Comparison of ENCODE assay signal across 9 cellular contexts in genomic region chr12:25052191-25053020, GRCh38.
DNase-seq lines count a peak whose midpoint lies in the region; ATAC-seq, FAIRE-seq and TF ChIP-seq lines count a peak whose summit lies in the region.
"Had no signal": no experiment of that assay in that cellular context is flagged by ENCODE, and none has a peak within 500 bp of the region (broad histone marks: within the 10 kb centered on the region; RNA-seq: fewer than 3 reads in every experiment).

No MANE protein-coding gene starts in this region.

- H3K36me3 Mint-ChIP-seq in stimulated activated naive B cell treated with anti-CD40 and anti-IgM and Interleukin-4, amounts not matched to agents 10 μg/mL and 1 μg/mL and 100 μg/mL, for 72 hours: peaks cover 23 to 34% of the 10 kb centered on the region in 2 donors
- no peaks in the 10 kb centered on the region for H3K36me3 Mint-ChIP-seq in endothelial cell (ENCODE audit: low read depth, unreplicated experiment)

- peak; percentile 70 for ATAC-seq in HG02678 (IDR thresholded peaks at IDR 0.05; ENCODE audit: unreplicated experiment)
- ATAC-seq in stimulated activated naive B cell treated with anti-CD40 and anti-IgM and Interleukin-4, amounts not matched to agents 10 μg/mL and 1 μg/mL and 100 μg/mL, for 72 hours (replicated peaks): peak; percentile 88 to 91

- peaks cover 26 to 53% of the 10 kb centered on the region in 2 donors for H3K4me1 Mint-ChIP-seq in stimulated activated naive B cell treated with anti-CD40 and anti-IgM and Interleukin-4, amounts not matched to agents 10 μg/mL and 1 μg/mL and 100 μg/mL, for 72 hours
- peaks cover 3% of the 10 kb centered on the region for H3K4me1 Mint-ChIP-seq in endothelial cell (ENCODE audit: unreplicated experiment)
- H3K4me1 Mint-ChIP-seq: nephron had no signal

- TF ChIP-seq CTCF in endothelial cell (IDR thresholded peaks at IDR 0.05; ENCODE audit: unreplicated experiment): no peak

- no peaks in the 10 kb centered on the region for H3K27me3 Mint-ChIP-seq in stimulated activated naive B cell treated with anti-CD40 and anti-IgM and Interleukin-4, amounts not matched to agents 10 μg/mL and 1 μg/mL and 100 μg/mL, for 72 hours
- H3K27me3 Mint-ChIP-seq in endothelial cell (ENCODE audit: unreplicated experiment): peaks cover 1% of the 10 kb centered on the region

- peak overlapping the region; percentile 90 to 96 for H3K4me3 Mint-ChIP-seq in stimulated activated naive B cell treated with anti-CD40 and anti-IgM and Interleukin-4, amounts not matched to agents 10 μg/mL and 1 μg/mL and 100 μg/mL, for 72 hours
- H3K4me3 Mint-ChIP-seq in endothelial cell (ENCODE audit: unreplicated experiment): no peak overlapping the region
- H3K4me3 Mint-ChIP-seq: nephron had no signal

- peaks cover 0 to 3% of the 10 kb centered on the region in 2 donors for H3K9me3 Mint-ChIP-seq in stimulated activated naive B cell treated with anti-CD40 and anti-IgM and Interleukin-4, amounts not matched to agents 10 μg/mL and 1 μg/mL and 100 μg/mL, for 72 hours
- H3K9me3 Mint-ChIP-seq in endothelial cell (ENCODE audit: unreplicated experiment): no peaks in the 10 kb centered on the region

- FAIRE-seq in GM18507 (lab: Jason Lieb, UNC): peak; percentile 100

- peak overlapping the region; percentile 99 for H3K27ac Mint-ChIP-seq in stimulated activated naive B cell treated with anti-CD40 and anti-IgM and Interleukin-4, amounts not matched to agents 10 μg/mL and 1 μg/mL and 100 μg/mL, for 72 hours
- no peak overlapping the region for H3K27ac Mint-ChIP-seq in endothelial cell (ENCODE audit: unreplicated experiment)

- DNase-seq in GM18507 (ENCODE audit: extremely low spot score, insufficient read length, low read depth): no peak
- DNase-seq in NOMO-1 treated with DMSO at 0.1 percent for 48 hours (lab: John Stamatoyannopoulos, UW; ENCODE audit: unreplicated experiment): peak; percentile 99
- DNase-seq in activated T-helper 9 cell treated with anti-CD3 and anti-CD28 coated beads, Interleukin-2, amount 50 U/mL, for 16 hours (ENCODE audit: low read depth): peak; percentile 10
- DNase-seq in inferior parietal cortex (ENCODE audit: extremely low spot score): peak; percentile 42
- DNase-seq in stimulated activated naive B cell treated with anti-CD40 and anti-IgM and Interleukin-4, amounts not matched to agents 10 μg/mL and 1 μg/mL and 100 μg/mL, for 72 hours: peak; percentile 79
- no peak for DNase-seq in DMS 273 treated with DMSO at 0.1 percent for 48 hours (lab: John Stamatoyannopoulos, UW)
- DNase-seq in endothelial cell (ENCODE audit: low spot score): no peak

Comparison
In these comparisons a context has a peak if more than half of its experiments do, and no peak if none do; other contexts are left out.
1. DNase-seq: peak in NOMO-1 treated with DMSO at 0.1 percent for 48 hours (single experiment), activated T-helper 9 cell treated with anti-CD3 and anti-CD28 coated beads, Interleukin-2, amount 50 U/mL, for 16 hours (single experiment), inferior parietal cortex (single experiment) and stimulated activated naive B cell treated with anti-CD40 and anti-IgM and Interleukin-4, amounts not matched to agents 10 μg/mL and 1 μg/mL and 100 μg/mL, for 72 hours (single experiment); none in GM18507 (single experiment), DMS 273 treated with DMSO at 0.1 percent for 48 hours (single experiment) and endothelial cell (single experiment).